Comparison of ENCODE assay signal across 8 cellular contexts in genomic region chr12:31117203-31118011, GRCh38. TPM values are rescaled to one million over a fixed set of nuclear protein-coding genes. Genes with fewer than 3 reads are reported as not detected.
A peak's percentile ranks its signal among the peaks of the same experiment; 100 is the strongest.
DNase-seq lines count a peak whose midpoint lies in the region; ATAC-seq and TF ChIP-seq lines count a peak whose summit lies in the region.

No MANE protein-coding gene starts in this region.

- H3K27ac Mint-ChIP-seq in osteocyte (ENCODE audit: unreplicated experiment), result no peak overlapping the region
- H3K27ac Mint-ChIP-seq in type B pancreatic cell, result peak overlapping the region; percentile 41

- no peaks in the 10 kb centered on the region for H3K36me3 Mint-ChIP-seq in activated T-cell treated with anti-CD3 and anti-CD28 coated beads, Interleukin-2, amount 50 U/mL, for 4 hours (ENCODE audit: insufficient read depth)
- H3K36me3 Mint-ChIP-seq in osteocyte (ENCODE audit: unreplicated experiment), result no peaks in the 10 kb centered on the region
- H3K36me3 Mint-ChIP-seq in type B pancreatic cell, result no peaks in the 10 kb centered on the region

- H3K4me1 Mint-ChIP-seq in activated T-cell treated with anti-CD3 and anti-CD28 coated beads, Interleukin-2, amount 50 U/mL, for 4 hours (ENCODE audit: low read depth), result peaks cover 6% of the 10 kb centered on the region
- H3K4me1 Mint-ChIP-seq in osteocyte (ENCODE audit: unreplicated experiment), result peaks cover 27% of the 10 kb centered on the region
- H3K4me1 Mint-ChIP-seq in type B pancreatic cell (ENCODE audit: unreplicated experiment), result peaks cover 5% of the 10 kb centered on the region

- H3K27ac ChIP-seq in foreskin keratinocyte, result no peak overlapping the region

- peak; percentile 76 for DNase-seq in DMS 273 (lab: John Stamatoyannopoulos, UW; ENCODE audit: unreplicated experiment)
- no peak for DNase-seq in DMS 273 treated with DMSO at 0.1 percent for 48 hours (lab: John Stamatoyannopoulos, UW)
- DNase-seq in NCI-H774 (lab: John Stamatoyannopoulos, UW), result peak; percentile 82
- DNase-seq in activated T-cell treated with anti-CD3 and anti-CD28 coated beads, Interleukin-2, amount 50 U/mL, for 4 hours, result peak; percentile 65
- peak; percentile 2 to 28 for DNase-seq in foreskin keratinocyte
- DNase-seq in osteocyte (ENCODE audit: extremely low spot score, unreplicated experiment), result peak; percentile 86
- peak; percentile 80 for DNase-seq in type B pancreatic cell (ENCODE audit: extremely low spot score, unreplicated experiment)

- H3K27me3 Mint-ChIP-seq in activated T-cell treated with anti-CD3 and anti-CD28 coated beads, Interleukin-2, amount 50 U/mL, for 4 hours (ENCODE audit: low read depth), result peaks cover 25% of the 10 kb centered on the region
- H3K27me3 Mint-ChIP-seq in osteocyte (ENCODE audit: unreplicated experiment), result peaks cover 16% of the 10 kb centered on the region
- peaks cover 35% of the 10 kb centered on the region for H3K27me3 Mint-ChIP-seq in type B pancreatic cell

- TF ChIP-seq CTCF in foreskin keratinocyte (conservative IDR thresholded peaks at IDR 0.05), result peak; percentile 72
- TF ChIP-seq CTCF in osteocyte (IDR thresholded peaks at IDR 0.05), result peak; percentile 80
- peak; percentile 86 for TF ChIP-seq CTCF in type B pancreatic cell (conservative IDR thresholded peaks at IDR 0.05)

- ATAC-seq in HG02763 (IDR thresholded peaks at IDR 0.05; ENCODE audit: unreplicated experiment) (peak; percentile 70), foreskin keratinocyte (peak; percentile 83)
- ATAC-seq in activated T-cell treated with anti-CD3 and anti-CD28 coated beads, Interleukin-2, amount 50 U/mL, for 4 hours, result peak; percentile 74 to 82

- no peaks in the 10 kb centered on the region for H3K4me1 ChIP-seq in foreskin keratinocyte

- peaks cover 26% of the 10 kb centered on the region for H3K27me3 ChIP-seq in foreskin keratinocyte

- peak overlapping the region; percentile 72 for H3K4me3 Mint-ChIP-seq in activated T-cell treated with anti-CD3 and anti-CD28 coated beads, Interleukin-2, amount 50 U/mL, for 4 hours
- H3K4me3 Mint-ChIP-seq in osteocyte (ENCODE audit: unreplicated experiment), result peak overlapping the region; percentile 72
- H3K4me3 Mint-ChIP-seq in type B pancreatic cell, result peak overlapping the region; percentile 89

- no peaks in the 10 kb centered on the region for H3K9me3 Mint-ChIP-seq in activated T-cell treated with anti-CD3 and anti-CD28 coated beads, Interleukin-2, amount 50 U/mL, for 4 hours
- no peaks in the 10 kb centered on the region for H3K9me3 Mint-ChIP-seq in osteocyte (ENCODE audit: unreplicated experiment)
- no peaks in the 10 kb centered on the region for H3K9me3 Mint-ChIP-seq in type B pancreatic cell

RNA-seq across cellular contexts. Expression of gene DDX11, which starts 43.7 kb away (rescaled TPM):
- 100 to 1,000 TPM; 117 to 134 (median 129) TPM for total RNA-seq in activated T-cell treated with anti-CD3 and anti-CD28 coated beads, Interleukin-2, amount 50 U/mL, for 4 hours
- total RNA-seq in foreskin keratinocyte (33.9 and 35.7 TPM in 2 replicates), osteocyte (47.1 and 52.9 TPM in 2 replicates), type B pancreatic cell (ENCODE audit: low replicate concordance) (125 and 144 TPM in 2 replicates)
- 18.0 and 19.0 TPM in 2 replicates for polyA plus RNA-seq in foreskin keratinocyte
